21 cellular contexts compared by ENCODE assay signal in genomic region chr18:23406271-23406787, GRCh38. TPM values are rescaled to one million over a fixed set of nuclear protein-coding genes. Genes with fewer than 3 reads are reported as not detected.
A peak's percentile ranks its signal among the peaks of the same experiment; 100 is the strongest.
DNase-seq lines count a peak whose midpoint lies in the region; ATAC-seq, FAIRE-seq and TF ChIP-seq lines count a peak whose summit lies in the region.
"Had no signal": no experiment of that assay in that cellular context is flagged by ENCODE, and none has a peak within 500 bp of the region (broad histone marks: within the 10 kb centered on the region; RNA-seq: fewer than 3 reads in every experiment).

No MANE protein-coding gene starts in this region.

- H3K27ac ChIP-seq in HepG2 (ENCODE audit: extremely low read length, insufficient read depth, low read length) (peak overlapping the region; percentile 20), GM23338 (ENCODE audit: low read depth) (no peak overlapping the region), colonic mucosa (no peak overlapping the region)
- H3K27ac ChIP-seq: esophagus muscularis mucosa, lower lobe of right lung had no signal

- H3K27ac Mint-ChIP-seq in GM23338, result no peak overlapping the region
- H3K27ac Mint-ChIP-seq: activated T-cell treated with anti-CD3 and anti-CD28 coated beads, Interleukin-2, amount 50 U/mL, for 72 hours; B cell; nephron progenitor cell had no signal

- no peak overlapping the region for H3K4me3 Mint-ChIP-seq in GM23338
- H3K4me3 Mint-ChIP-seq: activated T-cell treated with anti-CD3 and anti-CD28 coated beads, Interleukin-2, amount 50 U/mL, for 72 hours; B cell; nephron progenitor cell had no signal

- no TSS peak for BruUV-seq in HepG2 (replicated peaks; lab: Mats Ljungman, UMichigan)

- peaks cover 3% of the 10 kb centered on the region for H3K79me2 ChIP-seq in HepG2 (ENCODE audit: insufficient read depth, low read length)
- H3K79me2 ChIP-seq in GM23338 (replicated peaks; ENCODE audit: insufficient read depth), result no peaks in the 10 kb centered on the region

- no peaks in the 10 kb centered on the region for H3F3A ChIP-seq in GM23338 (replicated peaks; ENCODE audit: low read depth)

- 0 out of 3 replicates have a peak, but pooled peaks cover 3% of the 10 kb centered on the region for H3K36me3 Mint-ChIP-seq in GM23338 (ENCODE audit: low read depth)

- POLR2A ChIA-PET in HepG2 (lab: Yijun Ruan, JAX), result interaction anchor here (1.0 to 1.7 kb wide), 4 partner anchors 21 to 329 kb away, joined by 3 to 13 read pairs (median 7); partner anchors contain the start of gene RIOK3

- H3K4me3 ChIP-seq in cardiac fibroblast (replicated peaks in 1 of 2; ENCODE audit: low read depth in 2 of 2, low read length in 2 of 2), result no peak overlapping the region
- no peak overlapping the region for H3K4me3 ChIP-seq in HepG2 (replicated peaks in 1 of 3; ENCODE audit: insufficient read depth in 1 of 3, low read depth in 2 of 3, low read length in 3 of 3)
- no peak overlapping the region for H3K4me3 ChIP-seq in GM23338
- no peak overlapping the region for H3K4me3 ChIP-seq in colonic mucosa
- H3K4me3 ChIP-seq: esophagus muscularis mucosa, HAP-1, lower lobe of right lung had no signal

- H3K27me3 ChIP-seq in HepG2 (ENCODE audit: control insufficient read depth in 1 of 2, insufficient read depth in 2 of 2, low read length in 2 of 2), result no peaks in the 10 kb centered on the region
- H3K27me3 ChIP-seq in GM23338 (ENCODE audit: insufficient read depth), result no peaks in the 10 kb centered on the region
- H3K27me3 ChIP-seq in colonic mucosa, result no peaks in the 10 kb centered on the region
- H3K27me3 ChIP-seq: esophagus muscularis mucosa had no signal

- no peaks in the 10 kb centered on the region for H3K9me2 ChIP-seq in GM23338 (ENCODE audit: insufficient read depth)
- H3K9me2 ChIP-seq: SK-N-SH had no signal

- H3K27me3 Mint-ChIP-seq in GM23338 (ENCODE audit: insufficient read depth, low read depth, poor library complexity), result no peaks in the 10 kb centered on the region
- H3K27me3 Mint-ChIP-seq: B cell had no signal

- H3K9me3 ChIP-seq in HepG2 (ENCODE audit: low read length), result no peaks in the 10 kb centered on the region
- no peaks in the 10 kb centered on the region for H3K9me3 ChIP-seq in colonic mucosa
- H3K9me3 ChIP-seq: esophagus muscularis mucosa, HAP-1, lower lobe of right lung, SK-N-SH had no signal

- CTCF ChIA-PET in HepG2 (lab: Yijun Ruan, JAX; ENCODE audit: low intra/inter-chr PET ratio, low total read pairs), result no interaction called here

- peak; percentile 79 for ATAC-seq in HepG2
- ATAC-seq in GM23338, result no peak
- ATAC-seq: activated T-cell treated with anti-CD3 and anti-CD28 coated beads, Interleukin-2, amount 50 U/mL, for 72 hours had no signal

- H4K20me1 ChIP-seq in HepG2 (ENCODE audit: insufficient read depth, low read length) (no peaks in the 10 kb centered on the region), GM23338 (replicated peaks; ENCODE audit: insufficient read depth) (no peaks in the 10 kb centered on the region; the same call in 1 of the 2 replicates)

- no peak overlapping the region for H3K4me2 ChIP-seq in HepG2 (ENCODE audit: low read depth, low read length)
- H3K4me2 ChIP-seq in GM23338, result no peak overlapping the region
- H3K4me2 ChIP-seq: SK-N-SH had no signal

- H3K9ac ChIP-seq in HepG2 (ENCODE audit: insufficient read depth, low read depth, low read length) (no peak overlapping the region), colonic mucosa (ENCODE audit: low read depth in 2 of 2, low read length in 2 of 2) (no peak overlapping the region)
- H3K9ac ChIP-seq: SK-N-SH had no signal

- peak; percentile 77 for FAIRE-seq in HepG2 (lab: Jason Lieb, UNC)

- 8% methylated on average over 2 of the region's 2 CpGs for WGBS in HepG2 (ENCODE audit: low lambda C conversion rate)

- TF ChIP-seq CTCF in cardiac fibroblast (IDR thresholded peaks at IDR 0.05; ENCODE audit: low read depth, low read length) (no peak), HepG2 (CRISPR knock-in tag; IDR thresholded peaks at IDR 0.05) (no peak), GM23338 (conservative IDR thresholded peaks at IDR 0.05; ENCODE audit: low read depth in 2 of 2) (no peak), colonic mucosa (IDR thresholded peaks at IDR 0.05) (no peak)

- peaks cover 46% of the 10 kb centered on the region for H3K4me1 ChIP-seq in HepG2 (ENCODE audit: insufficient read depth, low read length)
- H3K4me1 ChIP-seq in GM23338 (ENCODE audit: insufficient read depth), result peaks cover 9% of the 10 kb centered on the region
- H3K4me1 ChIP-seq in colonic mucosa, result no peaks in the 10 kb centered on the region
- H3K4me1 ChIP-seq: esophagus muscularis mucosa, HAP-1 had no signal

- TF ChIP-seq POLR2A in HepG2 (IDR thresholded peaks at IDR 0.05; ENCODE audit: insufficient read depth in 1 of 2, low read depth in 2 of 2, low read length in 2 of 2), result no peak

- peak; percentile 51 for DNase-seq in AG20443 (ENCODE audit: low spot score)
- peak; percentile 7 for DNase-seq in HT1080 (ENCODE audit: low read depth)
- peak; percentile 52 to 59 for DNase-seq in cardiac fibroblast (ENCODE audit: low read depth in 2 of 2)
- DNase-seq in HepG2 (ENCODE audit: low spot score), result peak; percentile 78
- no peak for DNase-seq in GM23338 (ENCODE audit: low spot score)
- no peak for DNase-seq in cerebellar cortex (ENCODE audit: low spot score)
- DNase-seq in colonic mucosa, result no peak
- no peak for DNase-seq in NCI-H187 (lab: John Stamatoyannopoulos, UW)
- DNase-seq: activated T-cell treated with anti-CD3 and anti-CD28 coated beads, Interleukin-2, amount 50 U/mL, for 72 hours; cortex of kidney; DMS79; KG1; lower lobe of right lung; NCI-H1436 treated with DMSO at 0.1 percent for 48 hours; NCI-H345; nephron progenitor cell; SK-N-SH; stimulated activated CD4-positive, alpha-beta T cell treated with anti-CD3 and anti-CD28 coated beads, Interleukin-4, amount 100 ng/mL, for 1 hour had no signal

- intact Hi-C loops in HepG2 (cut with micrococcal nuclease; ENCODE audit: unreplicated experiment), result loop anchor here (2.0 to 10.0 kb wide), 2 partner anchors 28 to 472 kb away; partner anchors contain the start of gene RBBP8
- intact Hi-C loops in colonic mucosa (cut with DNase I), result no loop called here

- H2AFZ ChIP-seq in HepG2 (ENCODE audit: low read length) (no peak overlapping the region), GM23338 (no peak overlapping the region)

- H3K9me3 Mint-ChIP-seq in GM23338, result no peaks in the 10 kb centered on the region
- H3K9me3 Mint-ChIP-seq: activated T-cell treated with anti-CD3 and anti-CD28 coated beads, Interleukin-2, amount 50 U/mL, for 72 hours had no signal

- TF ChIP-seq EP300 in HepG2 (IDR thresholded peaks at IDR 0.05; ENCODE audit: low read depth in 2 of 2, low read length in 2 of 2) (0 out of 4 replicates have a peak, but pooled peaks of 1 of the 2 experiments have one; percentile 52), HepG2 (CRISPR knock-in tag; IDR thresholded peaks at IDR 0.05; ENCODE audit: borderline replicate concordance) (no peak)

- in situ Hi-C loops in HepG2 (cut with HindIII; ENCODE audit: extremely low pct_ligation_motif_present, low pct_unique_long_range_greater_than_20kb), result loop anchor here (10.0 to 25.0 kb wide), 2 partner anchors 332 to 594 kb away; no protein-coding TSS in a partner anchor

- H3K4me1 Mint-ChIP-seq in GM23338, result peaks cover 12% of the 10 kb centered on the region
- H3K4me1 Mint-ChIP-seq: B cell had no signal

- H3K36me3 ChIP-seq in HepG2 (replicated peaks in 1 of 2; ENCODE audit: control insufficient read depth in 1 of 2, insufficient read depth in 2 of 2, low read length in 2 of 2) (no peaks in the 10 kb centered on the region), GM23338 (ENCODE audit: insufficient read depth) (no peaks in the 10 kb centered on the region), colonic mucosa (no peaks in the 10 kb centered on the region)
- H3K36me3 ChIP-seq: HAP-1, lower lobe of right lung had no signal

- TF ChIP-seq RAD21 in HepG2 (CRISPR knock-in tag; IDR thresholded peaks at IDR 0.05), result no peak

TF ChIP-seq in HepG2, 621 proteins besides CTCF, POLR2A, EP300 and RAD21 (continues in another document):
- TF ChIP-seq HNF4G (IDR thresholded peaks at IDR 0.05; ENCODE audit: borderline replicate concordance, low read depth, low read length) (peak; percentile 47; the same call in 1 of the 2 replicates), HNF4G (CRISPR knock-in tag; IDR thresholded peaks at IDR 0.05; ENCODE audit: borderline replicate concordance, low read depth) (no peak)

TF ChIP-seq in GM23338, 12 proteins besides CTCF, POLR2A, EP300 and RAD21 (continues in another document):
- TF ChIP-seq NANOG (IDR thresholded peaks at IDR 0.05; ENCODE audit: borderline replicate concordance), result no peak

RNA-seq across cellular contexts. Expression of gene RIOK3, which starts 46.8 kb away (rescaled TPM):
- total RNA-seq in HT1080 (2014; rRNA removed; shearing (Covaris generic)), result 20.7 and 25.5 TPM in 2 replicates
- polyA plus RNA-seq in HT1080 (2015; cell fraction: cytosol; rRNA removed), result 39.6 and 60.0 TPM in 2 replicates
- polyA plus RNA-seq in HT1080 (2015; cell fraction: nucleus; rRNA removed), result 109 and 122 TPM in 2 replicates
- total RNA-seq in HepG2 (2016; rRNA removed; fragmentation: Illumina TruSeq; extraction: Trizol) (36.0 and 39.6 TPM in 2 replicates), colonic mucosa (100 to 1,000 TPM in 1 of 2 donors, 10 to 100 TPM in 1; 76.6 to 165 TPM)
- 6.9 and 9.8 TPM in 2 replicates for total RNA-seq in HepG2 (2016; cell fraction: cytosol; rRNA removed; fragmentation: Illumina TruSeq; extraction: Trizol; ENCODE audit: low read depth)
- total RNA-seq in HepG2 (2016; cell fraction: insoluble cytoplasmic fraction; rRNA removed; fragmentation: Illumina TruSeq; extraction: Trizol), result 32.9 and 46.7 TPM in 2 replicates
- 21.9 and 25.6 TPM in 2 replicates for total RNA-seq in HepG2 (2016; cell fraction: membrane; rRNA removed; fragmentation: Illumina TruSeq; extraction: Trizol)
- total RNA-seq in HepG2 (2016; cell fraction: nucleus; rRNA removed; fragmentation: Illumina TruSeq; extraction: Trizol), result 19.5 and 24.2 TPM in 2 replicates
- polyA plus RNA-seq in HepG2 (2011; rRNA removed) (23.6 and 26.7 TPM in 2 replicates), GM23338 (2016; fragmentation: Nextera tagmentation; extraction: Ambion mirVana) (20.8 and 22.7 TPM in 2 replicates)
- polyA plus RNA-seq in HepG2 (2011; cell fraction: cytosol; rRNA removed), result 15.6 and 17.2 TPM in 2 replicates
- polyA plus RNA-seq in HepG2 (2011; cell fraction: nucleus; rRNA removed), result 26.4 and 26.9 TPM in 2 replicates
- polyA plus RNA-seq in HepG2 (2012), result 41.9 and 63.6 TPM in 2 replicates
- 5.8 and 6.0 TPM in 2 replicates for polyA plus RNA-seq in HepG2 (2016; cell fraction: cytosol; fragmentation: Illumina TruSeq; extraction: Trizol; ENCODE audit: low read depth)
- 25.1 and 25.8 TPM in 2 replicates for polyA plus RNA-seq in HepG2 (2016; cell fraction: insoluble cytoplasmic fraction; fragmentation: Illumina TruSeq; extraction: Trizol; ENCODE audit: low read depth)
- 11.3 and 11.7 TPM in 2 replicates for polyA plus RNA-seq in HepG2 (2016; cell fraction: membrane; fragmentation: Illumina TruSeq; extraction: Trizol; ENCODE audit: low read depth)
- polyA plus RNA-seq in HepG2 (2016; cell fraction: nucleus; fragmentation: Illumina TruSeq; extraction: Trizol; ENCODE audit: insufficient read depth, low read depth), result 29.2 and 33.3 TPM in 2 replicates
- 14.2 and 29.8 TPM in 2 replicates for polyA minus RNA-seq in HepG2 (2011; rRNA and poly(A)+ RNA removed; ENCODE audit: low replicate concordance)
- 44.8 and 47.5 TPM in 2 replicates for polyA minus RNA-seq in HepG2 (2011; cell fraction: cytosol; rRNA and poly(A)+ RNA removed)
- polyA minus RNA-seq in HepG2 (2011; cell fraction: nucleus; rRNA and poly(A)+ RNA removed), result 35.3 and 56.2 TPM in 2 replicates
- 22.1 and 23.7 TPM in 2 replicates for total RNA-seq in GM23338 (2014; rRNA removed; shearing (Covaris generic))

Comparison
In these comparisons a context has a peak if more than half of its experiments do, and no peak if none do; other contexts are left out.
1. DNase-seq: peak in AG20443 (single experiment), HT1080 (single experiment), cardiac fibroblast (2 of 2) and HepG2 (single experiment); none in GM23338 (single experiment), cerebellar cortex (single experiment), colonic mucosa (single experiment) and NCI-H187 (0 of 2).